Comparison of ENCODE assay signal across 10 cellular contexts in the genomic region with DNA sequence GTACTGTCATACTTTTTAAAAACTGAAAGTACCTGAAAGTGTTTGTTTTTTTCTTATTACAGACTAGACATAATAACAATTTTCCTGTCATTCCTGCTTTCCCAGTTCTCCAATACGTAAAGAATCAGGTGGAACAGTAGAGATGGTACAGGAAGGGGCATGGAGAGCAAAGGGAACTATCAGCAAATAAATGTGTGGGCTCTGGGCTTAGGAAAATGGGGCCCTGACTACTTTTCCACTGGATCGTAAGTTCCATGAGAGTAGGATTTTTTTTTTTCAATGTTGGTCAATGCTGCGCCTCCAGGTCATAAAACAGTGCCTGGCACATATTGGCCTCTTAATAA. TPM values are rescaled to one million over a fixed set of nuclear protein-coding genes. Genes with fewer than 3 reads are reported as not detected.
DNase-seq lines count a peak whose midpoint lies in the region; ATAC-seq and TF ChIP-seq lines count a peak whose summit lies in the region.
"Had no signal": no experiment of that assay in that cellular context is flagged by ENCODE, and none has a peak within 500 bp of the region (broad histone marks: within the 10 kb centered on the region; RNA-seq: fewer than 3 reads in every experiment).

No MANE protein-coding gene starts in this region.

- no peak for DNase-seq in activated CD8-positive, alpha-beta memory T cell treated with anti-CD3 and anti-CD28 coated beads, Interleukin-2, amount 10 ng/mL, durations not matched to agents 7 days and 5 days
- no peak for DNase-seq in activated CD8-positive, alpha-beta memory T cell treated with anti-CD3 and anti-CD28 coated beads, Interleukin-2, amount 50 U/mL, for 4 hours
- DNase-seq in activated T-helper 2 cell treated with anti-CD3 and anti-CD28 coated beads, Interferon-gamma antibody, Interleukin-2, Interleukin-4, amounts not matched to agents 10 μg/mL and 5 μg/mL and 100 μg/mL, durations not matched to agents 14 hours and 24 hours and 36 hours (ENCODE audit: low spot score) = no peak
- DNase-seq in left lung (no peak), tibial artery (no peak), RPMI8226 (no peak), amygdala (lab: John Stamatoyannopoulos, UW) (no peak), lower leg skin (ENCODE audit: low spot score in 2 of 2) (no peak)
- DNase-seq: posterior cingulate gyrus had no signal

- no peaks in the 10 kb centered on the region for H3K27me3 ChIP-seq in left lung
- H3K27me3 ChIP-seq in tibial artery = no peaks in the 10 kb centered on the region

- 46% methylated on average over 3 of the region's 3 CpGs for WGBS in lower leg skin, 2 donors

- peak overlapping the region; percentile 99 for H3K27ac Mint-ChIP-seq in activated CD8-positive, alpha-beta memory T cell treated with anti-CD3 and anti-CD28 coated beads, Interleukin-2, amount 10 ng/mL, durations not matched to agents 7 days and 5 days
- H3K27ac Mint-ChIP-seq in activated T-helper 2 cell treated with anti-CD3 and anti-CD28 coated beads, Interferon-gamma antibody, Interleukin-2, Interleukin-4, amounts not matched to agents 10 μg/mL and 5 μg/mL and 100 μg/mL, durations not matched to agents 14 hours and 24 hours and 36 hours = peak overlapping the region; percentile 97

- TF ChIP-seq CTCF in left lung (IDR thresholded peaks at IDR 0.05) = no peak
- TF ChIP-seq CTCF in tibial artery (IDR thresholded peaks at IDR 0.05) = no peak
- no peak for TF ChIP-seq CTCF in lower leg skin (IDR thresholded peaks at IDR 0.05)

- TF ChIP-seq POLR2A in lower leg skin (IDR thresholded peaks at IDR 0.05) = no peak

- H3K9me3 Mint-ChIP-seq in activated CD8-positive, alpha-beta memory T cell treated with anti-CD3 and anti-CD28 coated beads, Interleukin-2, amount 10 ng/mL, durations not matched to agents 7 days and 5 days (ENCODE audit: low read depth) = no peaks in the 10 kb centered on the region
- peaks cover 2% of the 10 kb centered on the region for H3K9me3 Mint-ChIP-seq in activated T-helper 2 cell treated with anti-CD3 and anti-CD28 coated beads, Interferon-gamma antibody, Interleukin-2, Interleukin-4, amounts not matched to agents 10 μg/mL and 5 μg/mL and 100 μg/mL, durations not matched to agents 14 hours and 24 hours and 36 hours

- CTCF ChIA-PET in activated CD8-positive, alpha-beta memory T cell treated with anti-CD3 and anti-CD28 coated beads, Interleukin-2, amount 10 ng/mL, durations not matched to agents 7 days and 5 days (lab: Charles Lee) = interaction anchor here (1.0 to 1.7 kb wide), 4 partner anchors 12 to 233 kb away, joined by 3 to 4 read pairs (median 4); a partner anchor contains a TSS

- peaks cover 13 to 21% of the 10 kb centered on the region in 2 donors for H3K4me1 ChIP-seq in left lung
- peaks cover 0 to 79% (median 42%) of the 10 kb centered on the region in 4 donors for H3K4me1 ChIP-seq in tibial artery

- peak overlapping the region; percentile 95 for H3K4me3 Mint-ChIP-seq in activated CD8-positive, alpha-beta memory T cell treated with anti-CD3 and anti-CD28 coated beads, Interleukin-2, amount 10 ng/mL, durations not matched to agents 7 days and 5 days
- peak overlapping the region; percentile 99 for H3K4me3 Mint-ChIP-seq in activated T-helper 2 cell treated with anti-CD3 and anti-CD28 coated beads, Interferon-gamma antibody, Interleukin-2, Interleukin-4, amounts not matched to agents 10 μg/mL and 5 μg/mL and 100 μg/mL, durations not matched to agents 14 hours and 24 hours and 36 hours (ENCODE audit: low read depth)

- intact Hi-C loops in activated T-helper 2 cell treated with anti-CD3 and anti-CD28 coated beads, Interferon-gamma antibody, Interleukin-2, Interleukin-4, amounts not matched to agents 10 μg/mL and 5 μg/mL and 100 μg/mL, durations not matched to agents 14 hours and 24 hours and 36 hours (cut with micrococcal nuclease) = no loop called here
- intact Hi-C loops in left lung (cut with DNase I) (no loop called here), tibial artery (cut with DNase I; ENCODE audit: low total_unique reads) (no loop called here), lower leg skin (cut with DNase I; ENCODE audit: low total_unique reads) (no loop called here)

- ATAC-seq in activated CD8-positive, alpha-beta memory T cell treated with anti-CD3 and anti-CD28 coated beads, Interleukin-2, amount 10 ng/mL, durations not matched to agents 7 days and 5 days = peak; percentile 20
- ATAC-seq in left lung = peak; percentile 29

- no peaks in the 10 kb centered on the region for H3K36me3 ChIP-seq in left lung
- no peaks in the 10 kb centered on the region for H3K36me3 ChIP-seq in tibial artery

- peaks cover 26% of the 10 kb centered on the region for H3K4me1 Mint-ChIP-seq in activated CD8-positive, alpha-beta memory T cell treated with anti-CD3 and anti-CD28 coated beads, Interleukin-2, amount 10 ng/mL, durations not matched to agents 7 days and 5 days
- H3K4me1 Mint-ChIP-seq in activated T-helper 2 cell treated with anti-CD3 and anti-CD28 coated beads, Interferon-gamma antibody, Interleukin-2, Interleukin-4, amounts not matched to agents 10 μg/mL and 5 μg/mL and 100 μg/mL, durations not matched to agents 14 hours and 24 hours and 36 hours (ENCODE audit: low read depth) = peaks cover 22% of the 10 kb centered on the region

- H3K27ac ChIP-seq in left lung (peak overlapping the region; percentile 78 to 82), tibial artery (peak overlapping the region; percentile 68 to 81)
- H3K27ac ChIP-seq: C4-2B had no signal

- H3K9me3 ChIP-seq in left lung (no peaks in the 10 kb centered on the region), tibial artery (no peaks in the 10 kb centered on the region)

- H3K36me3 Mint-ChIP-seq in activated CD8-positive, alpha-beta memory T cell treated with anti-CD3 and anti-CD28 coated beads, Interleukin-2, amount 10 ng/mL, durations not matched to agents 7 days and 5 days = peaks cover 7% of the 10 kb centered on the region
- H3K36me3 Mint-ChIP-seq in activated T-helper 2 cell treated with anti-CD3 and anti-CD28 coated beads, Interferon-gamma antibody, Interleukin-2, Interleukin-4, amounts not matched to agents 10 μg/mL and 5 μg/mL and 100 μg/mL, durations not matched to agents 14 hours and 24 hours and 36 hours (ENCODE audit: low read depth) = peaks cover 3% of the 10 kb centered on the region

- H3K27me3 Mint-ChIP-seq in activated CD8-positive, alpha-beta memory T cell treated with anti-CD3 and anti-CD28 coated beads, Interleukin-2, amount 10 ng/mL, durations not matched to agents 7 days and 5 days = no peaks in the 10 kb centered on the region
- H3K27me3 Mint-ChIP-seq in activated T-helper 2 cell treated with anti-CD3 and anti-CD28 coated beads, Interferon-gamma antibody, Interleukin-2, Interleukin-4, amounts not matched to agents 10 μg/mL and 5 μg/mL and 100 μg/mL, durations not matched to agents 14 hours and 24 hours and 36 hours (ENCODE audit: low read depth) = no peaks in the 10 kb centered on the region

- H3K4me3 ChIP-seq in left lung = peak overlapping the region; percentile 10 to 42
- peak overlapping the region; percentile 38 to 47 for H3K4me3 ChIP-seq in tibial artery
- H3K4me3 ChIP-seq in lower leg skin (ENCODE audit: low read depth, poor library complexity, severe bottlenecking) = no peak overlapping the region

RNA-seq across cellular contexts. Expression of a gene that starts 15.2 kb away (rescaled TPM):
- 10 to 100 TPM; 73.7 to 75.4 TPM for total RNA-seq in activated CD8-positive, alpha-beta memory T cell treated with anti-CD3 and anti-CD28 coated beads, Interleukin-2, amount 10 ng/mL, durations not matched to agents 7 days and 5 days
- 20.7 and 22.5 TPM in 2 replicates for total RNA-seq in activated T-helper 2 cell treated with anti-CD3 and anti-CD28 coated beads, Interferon-gamma antibody, Interleukin-2, Interleukin-4, amounts not matched to agents 10 μg/mL and 5 μg/mL and 100 μg/mL, durations not matched to agents 14 hours and 24 hours and 36 hours
- total RNA-seq in left lung (10 to 100 TPM; 47.1 to 76.4 TPM), lower leg skin (10 to 100 TPM; 11.4 to 19.7 (median 16.3) TPM)

RNA-seq across cellular contexts. Expression of a gene that starts 22.8 kb away (rescaled TPM):
- total RNA-seq in activated CD8-positive, alpha-beta memory T cell treated with anti-CD3 and anti-CD28 coated beads, Interleukin-2, amount 10 ng/mL, durations not matched to agents 7 days and 5 days = 10 to 100 TPM; 28.2 to 34.5 TPM
- 11.3 and 11.9 TPM in 2 replicates for total RNA-seq in activated T-helper 2 cell treated with anti-CD3 and anti-CD28 coated beads, Interferon-gamma antibody, Interleukin-2, Interleukin-4, amounts not matched to agents 10 μg/mL and 5 μg/mL and 100 μg/mL, durations not matched to agents 14 hours and 24 hours and 36 hours
- 100 to 1,000 TPM; 472 to 558 TPM for total RNA-seq in left lung
- total RNA-seq in lower leg skin = 100 to 1,000 TPM in 3 of 4 donors, 10 to 100 TPM in 1; 66.4 to 344 (median 129) TPM
